In the genomic region with DNA sequence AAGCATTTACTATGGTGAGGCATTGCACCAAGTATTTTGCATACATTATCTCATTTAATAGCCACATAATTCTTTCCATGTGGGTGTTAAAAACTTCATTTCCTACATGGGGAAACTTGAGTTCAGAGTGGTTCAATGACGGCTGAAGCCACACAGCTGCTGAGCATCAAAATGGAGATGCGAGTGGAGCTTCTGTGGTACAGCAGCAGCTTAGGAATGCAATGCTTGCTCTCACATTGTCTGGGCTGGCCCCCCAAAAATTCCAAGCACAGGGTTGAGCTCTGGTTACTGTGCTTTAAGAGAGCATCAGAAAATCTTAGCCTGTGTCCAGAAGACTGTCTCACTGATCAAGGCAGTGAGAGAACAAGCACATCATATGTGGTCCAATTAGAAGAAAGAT, we compare ENCODE assay signal across 19 cellular contexts. TPM values are rescaled to one million over a fixed set of nuclear protein-coding genes. Genes with fewer than 3 reads are reported as not detected.
DNase-seq lines count a peak whose midpoint lies in the region; ATAC-seq and TF ChIP-seq lines count a peak whose summit lies in the region.
"Had no signal": no experiment of that assay in that cellular context is flagged by ENCODE, and none has a peak within 500 bp of the region (broad histone marks: within the 10 kb centered on the region; RNA-seq: fewer than 3 reads in every experiment).

No MANE protein-coding gene starts in this region.

- H3K4me2 ChIP-seq in GM23338 (no peak overlapping the region), hepatocyte (no peak overlapping the region)

- H3K27ac Mint-ChIP-seq in GM23338, result no peak overlapping the region
- H3K27ac Mint-ChIP-seq: CD4-positive, alpha-beta T cell; IgD-negative memory B cell had no signal

- H2AFZ ChIP-seq in GM23338 (0 out of 2 replicates have a peak overlapping the region, but pooled peaks have one; percentile 2), hepatocyte (no peak overlapping the region)

- H3K9me2 ChIP-seq in GM23338 (ENCODE audit: insufficient read depth) (peaks cover 14% of the 10 kb centered on the region), hepatocyte (replicated peaks; ENCODE audit: insufficient read depth) (no peaks in the 10 kb centered on the region)

- no peaks in the 10 kb centered on the region for H3K36me3 Mint-ChIP-seq in GM23338 (ENCODE audit: low read depth)
- H3K36me3 Mint-ChIP-seq: IgD-negative memory B cell had no signal

- H3K4me1 Mint-ChIP-seq in GM23338, result no peaks in the 10 kb centered on the region; the same call in 2 of the 3 replicates
- H3K4me1 Mint-ChIP-seq: IgD-negative memory B cell had no signal

- WGBS in esophagus muscularis mucosa, result 60% methylated on average over 2 of the region's 2 CpGs
- WGBS in hepatocyte (ENCODE audit: low lambda C conversion rate, missing lambda C conversion rate), result 83% methylated on average over 2 of the region's 2 CpGs

- no peaks in the 10 kb centered on the region for H3K36me3 ChIP-seq in GM23338 (ENCODE audit: insufficient read depth)
- H3K36me3 ChIP-seq in esophagus muscularis mucosa, result no peaks in the 10 kb centered on the region
- H3K36me3 ChIP-seq in hepatocyte (replicated peaks; ENCODE audit: insufficient read depth, low read depth), result no peaks in the 10 kb centered on the region
- H3K36me3 ChIP-seq: HAP-1 had no signal

- ATAC-seq in GM23338 (no peak), GM18498 (IDR thresholded peaks at IDR 0.05; ENCODE audit: unreplicated experiment) (no peak)
- ATAC-seq: HepG2 had no signal

- no peak for TF ChIP-seq EP300 in esophagus muscularis mucosa (IDR thresholded peaks at IDR 0.05)

- TF ChIP-seq POLR2A in esophagus muscularis mucosa (IDR thresholded peaks at IDR 0.05; ENCODE audit: low read depth), result no peak

- H3K9me3 ChIP-seq in esophagus muscularis mucosa (no peaks in the 10 kb centered on the region), hepatocyte (ENCODE audit: low read depth) (no peaks in the 10 kb centered on the region)
- H3K9me3 ChIP-seq: Caco-2, HAP-1 had no signal

- H4K20me1 ChIP-seq in GM23338 (replicated peaks; ENCODE audit: insufficient read depth) (no peaks in the 10 kb centered on the region), hepatocyte (ENCODE audit: insufficient read depth, poor library complexity, severe bottlenecking) (no peaks in the 10 kb centered on the region)

- no peaks in the 10 kb centered on the region for H3F3A ChIP-seq in GM23338 (replicated peaks; ENCODE audit: low read depth)

- H3K79me2 ChIP-seq in GM23338 (replicated peaks; ENCODE audit: insufficient read depth) (no peaks in the 10 kb centered on the region), hepatocyte (no peaks in the 10 kb centered on the region)

- intact Hi-C loops in esophagus muscularis mucosa (cut with DNase I), result no loop called here

- no peaks in the 10 kb centered on the region for H3K27me3 ChIP-seq in GM23338 (ENCODE audit: insufficient read depth)
- H3K27me3 ChIP-seq in esophagus muscularis mucosa, result no peaks in the 10 kb centered on the region
- H3K27me3 ChIP-seq in hepatocyte, result no peaks in the 10 kb centered on the region

- no peak overlapping the region for H3K4me3 Mint-ChIP-seq in GM23338
- H3K4me3 Mint-ChIP-seq: CD4-positive, alpha-beta T cell; IgD-negative memory B cell had no signal

- TF ChIP-seq CTCF in GM23338 (conservative IDR thresholded peaks at IDR 0.05; ENCODE audit: low read depth in 2 of 2), result no peak
- no peak for TF ChIP-seq CTCF in esophagus muscularis mucosa (IDR thresholded peaks at IDR 0.05)
- TF ChIP-seq CTCF in hepatocyte (IDR thresholded peaks at IDR 0.05; ENCODE audit: poor library complexity), result no peak

- DNase-seq in GM23338 (ENCODE audit: low spot score) (peak; percentile 11), esophagus muscularis mucosa (ENCODE audit: extremely low spot score) (peak; percentile 29), left kidney (ENCODE audit: low read depth, low spot score) (peak; percentile 11), hepatocyte (ENCODE audit: low spot score) (no peak), DMS79 (lab: John Stamatoyannopoulos, UW) (no peak)
- DNase-seq: ACHN; AML-193; Caco-2; CD4-positive, alpha-beta T cell; GDM1 had no signal

- H3K27ac ChIP-seq in GM23338 (ENCODE audit: low read depth) (no peak overlapping the region), esophagus muscularis mucosa (replicated peaks in 1 of 4) (no peak overlapping the region), hepatocyte (no peak overlapping the region)
- H3K27ac ChIP-seq: C4-2B had no signal

- H3K27me3 Mint-ChIP-seq in GM23338 (ENCODE audit: insufficient read depth, low read depth, poor library complexity), result peaks cover 2% of the 10 kb centered on the region

- H3K9me3 Mint-ChIP-seq in GM23338, result no peaks in the 10 kb centered on the region
- H3K9me3 Mint-ChIP-seq: CD4-positive, alpha-beta T cell had no signal

- H3K4me1 ChIP-seq in GM23338 (ENCODE audit: insufficient read depth) (no peaks in the 10 kb centered on the region), esophagus muscularis mucosa (no peaks in the 10 kb centered on the region), hepatocyte (ENCODE audit: insufficient read depth) (no peaks in the 10 kb centered on the region)
- H3K4me1 ChIP-seq: Caco-2, HAP-1 had no signal

- H3K4me3 ChIP-seq in GM23338 (no peak overlapping the region), esophagus muscularis mucosa (no peak overlapping the region), hepatocyte (no peak overlapping the region)
- H3K4me3 ChIP-seq: HAP-1 had no signal

TF ChIP-seq in GM23338, 12 proteins besides CTCF, POLR2A, EP300 and RAD21 (continues in another document):
- no peak for TF ChIP-seq ZNF331 (CRISPR knock-in tag; IDR thresholded peaks at IDR 0.05; ENCODE audit: low read depth)
- no peak for TF ChIP-seq NANOG (IDR thresholded peaks at IDR 0.05; ENCODE audit: borderline replicate concordance)
- TF ChIP-seq STAT1 (IDR thresholded peaks at IDR 0.05; ENCODE audit: unreplicated experiment), result no peak
- TF ChIP-seq, protein P1, sequence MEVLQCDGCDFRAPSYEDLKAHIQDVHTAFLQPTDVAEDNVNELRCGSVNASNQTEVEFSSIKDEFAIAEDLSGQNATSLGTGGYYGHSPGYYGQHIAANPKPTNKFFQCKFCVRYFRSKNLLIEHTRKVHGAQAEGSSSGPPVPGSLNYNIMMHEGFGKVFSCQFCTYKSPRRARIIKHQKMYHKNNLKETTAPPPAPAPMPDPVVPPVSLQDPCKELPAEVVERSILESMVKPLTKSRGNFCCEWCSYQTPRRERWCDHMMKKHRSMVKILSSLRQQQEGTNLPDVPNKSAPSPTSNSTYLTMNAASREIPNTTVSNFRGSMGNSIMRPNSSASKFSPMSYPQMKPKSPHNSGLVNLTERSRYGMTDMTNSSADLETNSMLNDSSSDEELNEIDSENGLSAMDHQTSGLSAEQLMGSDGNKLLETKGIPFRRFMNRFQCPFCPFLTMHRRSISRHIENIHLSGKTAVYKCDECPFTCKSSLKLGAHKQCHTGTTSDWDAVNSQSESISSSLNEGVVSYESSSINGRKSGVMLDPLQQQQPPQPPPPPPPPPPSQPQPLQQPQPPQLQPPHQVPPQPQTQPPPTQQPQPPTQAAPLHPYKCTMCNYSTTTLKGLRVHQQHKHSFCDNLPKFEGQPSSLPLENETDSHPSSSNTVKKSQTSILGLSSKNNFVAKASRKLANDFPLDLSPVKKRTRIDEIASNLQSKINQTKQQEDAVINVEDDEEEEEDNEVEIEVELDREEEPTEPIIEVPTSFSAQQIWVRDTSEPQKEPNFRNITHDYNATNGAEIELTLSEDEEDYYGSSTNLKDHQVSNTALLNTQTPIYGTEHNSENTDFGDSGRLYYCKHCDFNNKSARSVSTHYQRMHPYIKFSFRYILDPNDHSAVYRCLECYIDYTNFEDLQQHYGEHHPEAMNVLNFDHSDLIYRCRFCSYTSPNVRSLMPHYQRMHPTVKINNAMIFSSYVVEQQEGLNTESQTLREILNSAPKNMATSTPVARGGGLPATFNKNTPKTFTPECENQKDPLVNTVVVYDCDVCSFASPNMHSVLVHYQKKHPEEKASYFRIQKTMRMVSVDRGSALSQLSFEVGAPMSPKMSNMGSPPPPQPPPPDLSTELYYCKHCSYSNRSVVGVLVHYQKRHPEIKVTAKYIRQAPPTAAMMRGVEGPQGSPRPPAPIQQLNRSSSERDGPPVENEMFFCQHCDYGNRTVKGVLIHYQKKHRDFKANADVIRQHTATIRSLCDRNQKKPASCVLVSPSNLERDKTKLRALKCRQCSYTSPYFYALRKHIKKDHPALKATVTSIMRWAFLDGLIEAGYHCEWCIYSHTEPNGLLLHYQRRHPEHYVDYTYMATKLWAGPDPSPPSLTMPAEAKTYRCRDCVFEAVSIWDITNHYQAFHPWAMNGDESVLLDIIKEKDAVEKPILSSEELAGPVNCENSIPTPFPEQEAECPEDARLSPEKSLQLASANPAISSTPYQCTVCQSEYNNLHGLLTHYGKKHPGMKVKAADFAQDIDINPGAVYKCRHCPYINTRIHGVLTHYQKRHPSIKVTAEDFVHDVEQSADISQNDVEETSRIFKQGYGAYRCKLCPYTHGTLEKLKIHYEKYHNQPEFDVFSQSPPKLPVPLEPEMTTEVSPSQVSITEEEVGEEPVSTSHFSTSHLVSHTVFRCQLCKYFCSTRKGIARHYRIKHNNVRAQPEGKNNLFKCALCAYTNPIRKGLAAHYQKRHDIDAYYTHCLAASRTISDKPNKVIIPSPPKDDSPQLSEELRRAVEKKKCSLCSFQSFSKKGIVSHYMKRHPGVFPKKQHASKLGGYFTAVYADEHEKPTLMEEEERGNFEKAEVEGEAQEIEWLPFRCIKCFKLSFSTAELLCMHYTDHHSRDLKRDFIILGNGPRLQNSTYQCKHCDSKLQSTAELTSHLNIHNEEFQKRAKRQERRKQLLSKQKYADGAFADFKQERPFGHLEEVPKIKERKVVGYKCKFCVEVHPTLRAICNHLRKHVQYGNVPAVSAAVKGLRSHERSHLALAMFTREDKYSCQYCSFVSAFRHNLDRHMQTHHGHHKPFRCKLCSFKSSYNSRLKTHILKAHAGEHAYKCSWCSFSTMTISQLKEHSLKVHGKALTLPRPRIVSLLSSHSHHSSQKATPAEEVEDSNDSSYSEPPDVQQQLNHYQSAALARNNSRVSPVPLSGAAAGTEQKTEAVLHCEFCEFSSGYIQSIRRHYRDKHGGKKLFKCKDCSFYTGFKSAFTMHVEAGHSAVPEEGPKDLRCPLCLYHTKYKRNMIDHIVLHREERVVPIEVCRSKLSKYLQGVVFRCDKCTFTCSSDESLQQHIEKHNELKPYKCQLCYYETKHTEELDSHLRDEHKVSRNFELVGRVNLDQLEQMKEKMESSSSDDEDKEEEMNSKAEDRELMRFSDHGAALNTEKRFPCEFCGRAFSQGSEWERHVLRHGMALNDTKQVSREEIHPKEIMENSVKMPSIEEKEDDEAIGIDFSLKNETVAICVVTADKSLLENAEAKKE (CRISPR knock-in tag; IDR thresholded peaks at IDR 0.05), result no peak
- TF ChIP-seq CREB1 (CRISPR knock-in tag; IDR thresholded peaks at IDR 0.05; ENCODE audit: low read depth), result no peak

RNA-seq across cellular contexts. Expression of a gene that starts 57.3 kb away (rescaled TPM):
- 0.35 and 0.97 TPM in 2 replicates for total RNA-seq in GM23338 (2014; rRNA removed; shearing (Covaris generic))
- polyA plus RNA-seq in GM23338 (2016; fragmentation: Nextera tagmentation; extraction: Ambion mirVana) (0.31 and 0.50 TPM in 2 replicates), hepatocyte (not detected in 2 replicates)
- total RNA-seq in esophagus muscularis mucosa (1 to 10 TPM; 1.7 to 4.6 (median 3.0) TPM), hepatocyte (0.13 and 0.16 TPM in 2 replicates)
- total RNA-seq: A172; CD4-positive, alpha-beta T cell; Daoy; H4; HepG2 had no signal
- polyA plus RNA-seq: BJ, HepG2, IgD-negative memory B cell had no signal

Comparison
In these comparisons a context has a peak if more than half of its experiments do, and no peak if none do; other contexts are left out.
1. DNase-seq: peak in GM23338 (single experiment), esophagus muscularis mucosa (single experiment) and left kidney (single experiment); none in hepatocyte (single experiment) and DMS79 (single experiment).